Comparison of ENCODE assay signal across 18 cellular contexts in genomic region chr1:244011796-244012195, GRCh38. TPM values are rescaled to one million over a fixed set of nuclear protein-coding genes. Genes with fewer than 3 reads are reported as not detected.
DNase-seq lines count a peak whose midpoint lies in the region; ATAC-seq lines count a peak whose summit lies in the region.
"Had no signal": no experiment of that assay in that cellular context is flagged by ENCODE, and none has a peak within 500 bp of the region (broad histone marks: within the 10 kb centered on the region; RNA-seq: fewer than 3 reads in every experiment).

No MANE protein-coding gene starts in this region.

- H3K9me3 Mint-ChIP-seq in activated CD4-positive, alpha-beta memory T cell treated with anti-CD3 and anti-CD28 coated beads, Interleukin-2, amount 10 ng/mL, durations not matched to agents 7 days and 5 days: no peaks in the 10 kb centered on the region
- H3K9me3 Mint-ChIP-seq: activated CD4-positive, alpha-beta T cell treated with anti-CD3 and anti-CD28 coated beads, Interleukin-2, amount 10 ng/mL, durations not matched to agents 7 days and 5 days; activated naive CD8-positive, alpha-beta T cell treated with anti-CD3 and anti-CD28 coated beads for 36 hours; activated T-helper 17 cell treated with anti-CD3 and anti-CD28 coated beads, Interleukin-2, amount 50 U/mL, for 72 hours; CD4-positive, alpha-beta T cell; natural killer cell treated with Interleukin-12 subunit alpha and Interleukin-12 subunit beta and Interleukin-15 and Interleukin-18, amount 100 ng/mL, for 72 hours; stimulated activated naive B cell treated with anti-CD40 and anti-IgM and Interleukin-4, amounts not matched to agents 10 μg/mL and 1 μg/mL and 100 μg/mL, for 72 hours had no signal

- H3K36me3 Mint-ChIP-seq in activated CD4-positive, alpha-beta memory T cell treated with anti-CD3 and anti-CD28 coated beads, Interleukin-2, amount 10 ng/mL, durations not matched to agents 7 days and 5 days (ENCODE audit: low read depth): no peaks in the 10 kb centered on the region
- H3K36me3 Mint-ChIP-seq: activated naive CD8-positive, alpha-beta T cell treated with anti-CD3 and anti-CD28 coated beads for 36 hours; natural killer cell treated with Interleukin-12 subunit alpha and Interleukin-12 subunit beta and Interleukin-15 and Interleukin-18, amount 100 ng/mL, for 72 hours; stimulated activated naive B cell treated with anti-CD40 and anti-IgM and Interleukin-4, amounts not matched to agents 10 μg/mL and 1 μg/mL and 100 μg/mL, for 72 hours had no signal

- H3K36me3 ChIP-seq in HUES64 (ENCODE audit: insufficient read depth, low read length) (no peaks in the 10 kb centered on the region), iPS-18a (ENCODE audit: control insufficient read depth, low read depth, low read length) (no peaks in the 10 kb centered on the region)

- ATAC-seq in HG03460 (IDR thresholded peaks at IDR 0.05; ENCODE audit: unreplicated experiment): no peak
- ATAC-seq: activated T-helper 17 cell treated with anti-CD3 and anti-CD28 coated beads, Interleukin-2, amount 50 U/mL, for 72 hours; body of pancreas; natural killer cell treated with Interleukin-12 subunit alpha and Interleukin-12 subunit beta and Interleukin-15 and Interleukin-18, amount 100 ng/mL, for 72 hours; stimulated activated naive B cell treated with anti-CD40 and anti-IgM and Interleukin-4, amounts not matched to agents 10 μg/mL and 1 μg/mL and 100 μg/mL, for 72 hours had no signal

- CTCF ChIA-PET in activated CD4-positive, alpha-beta memory T cell treated with anti-CD3 and anti-CD28 coated beads, Interleukin-2, amount 10 ng/mL, durations not matched to agents 7 days and 5 days (lab: Charles Lee): no interaction called here

- H3K9me3 ChIP-seq in HUES64 (ENCODE audit: insufficient read depth, low read depth, low read length): no peaks in the 10 kb centered on the region
- no peaks in the 10 kb centered on the region for H3K9me3 ChIP-seq in iPS-18a (ENCODE audit: control insufficient read depth, low read depth, low read length)
- H3K9me3 ChIP-seq: body of pancreas had no signal

- H3K27ac ChIP-seq in HUES64 (ENCODE audit: low read depth, low read length): no peak overlapping the region; the same call in 1 of the 2 replicates
- H3K27ac ChIP-seq in iPS-18a (ENCODE audit: low read length): no peak overlapping the region
- H3K27ac ChIP-seq: body of pancreas, SK-N-MC had no signal

- no peaks in the 10 kb centered on the region for H3K4me1 Mint-ChIP-seq in activated CD4-positive, alpha-beta memory T cell treated with anti-CD3 and anti-CD28 coated beads, Interleukin-2, amount 10 ng/mL, durations not matched to agents 7 days and 5 days
- H3K4me1 Mint-ChIP-seq: activated CD4-positive, alpha-beta T cell treated with anti-CD3 and anti-CD28 coated beads, Interleukin-2, amount 10 ng/mL, durations not matched to agents 7 days and 5 days; activated T-helper 17 cell treated with anti-CD3 and anti-CD28 coated beads, Interleukin-2, amount 50 U/mL, for 72 hours had no signal

- no peak overlapping the region for H3K4me3 Mint-ChIP-seq in activated CD4-positive, alpha-beta memory T cell treated with anti-CD3 and anti-CD28 coated beads, Interleukin-2, amount 10 ng/mL, durations not matched to agents 7 days and 5 days
- H3K4me3 Mint-ChIP-seq: activated CD4-positive, alpha-beta T cell treated with anti-CD3 and anti-CD28 coated beads, Interleukin-2, amount 10 ng/mL, durations not matched to agents 7 days and 5 days; activated naive CD8-positive, alpha-beta T cell treated with anti-CD3 and anti-CD28 coated beads for 36 hours; activated T-helper 17 cell treated with anti-CD3 and anti-CD28 coated beads, Interleukin-2, amount 50 U/mL, for 72 hours; CD4-positive, alpha-beta T cell; natural killer cell treated with Interleukin-12 subunit alpha and Interleukin-12 subunit beta and Interleukin-15 and Interleukin-18, amount 100 ng/mL, for 72 hours; stimulated activated naive B cell treated with anti-CD40 and anti-IgM and Interleukin-4, amounts not matched to agents 10 μg/mL and 1 μg/mL and 100 μg/mL, for 72 hours had no signal

- H3K4me3 ChIP-seq in HUES64 (ENCODE audit: low read length) (peak overlapping the region; percentile 9; the same call in 1 of the 2 replicates), iPS-18a (ENCODE audit: low read length) (peak overlapping the region; percentile 19)
- H3K4me3 ChIP-seq: body of pancreas, SK-N-MC had no signal

- H3K27ac Mint-ChIP-seq in activated CD4-positive, alpha-beta memory T cell treated with anti-CD3 and anti-CD28 coated beads, Interleukin-2, amount 10 ng/mL, durations not matched to agents 7 days and 5 days: no peak overlapping the region
- H3K27ac Mint-ChIP-seq: activated CD4-positive, alpha-beta T cell treated with anti-CD3 and anti-CD28 coated beads, Interleukin-2, amount 10 ng/mL, durations not matched to agents 7 days and 5 days; activated naive CD8-positive, alpha-beta T cell treated with anti-CD3 and anti-CD28 coated beads for 36 hours; activated T-helper 17 cell treated with anti-CD3 and anti-CD28 coated beads, Interleukin-2, amount 50 U/mL, for 72 hours; CD4-positive, alpha-beta T cell; natural killer cell treated with Interleukin-12 subunit alpha and Interleukin-12 subunit beta and Interleukin-15 and Interleukin-18, amount 100 ng/mL, for 72 hours; progenitor cell of endocrine pancreas; stimulated activated naive B cell treated with anti-CD40 and anti-IgM and Interleukin-4, amounts not matched to agents 10 μg/mL and 1 μg/mL and 100 μg/mL, for 72 hours had no signal

- DNase-seq in astrocyte of the hippocampus (ENCODE audit: low read depth, low spot score): peak; percentile 55
- DNase-seq in pons (ENCODE audit: low spot score): peak; percentile 37
- no peak for DNase-seq in activated CD4-positive, alpha-beta memory T cell treated with anti-CD3 and anti-CD28 coated beads, Interleukin-2, amount 10 ng/mL, durations not matched to agents 7 days and 5 days
- no peak for DNase-seq in activated effector memory CD4-positive, alpha-beta T cell treated with anti-CD3 and anti-CD28 coated beads, Interleukin-2, amount 50 U/mL, for 16 hours
- no peak for DNase-seq in stimulated activated naive CD4-positive, alpha-beta T cell (lab: John Stamatoyannopoulos, UW)
- DNase-seq: activated CD4-positive, alpha-beta T cell treated with anti-CD3 and anti-CD28 coated beads, Interleukin-2, amount 10 ng/mL, durations not matched to agents 7 days and 5 days; activated naive CD8-positive, alpha-beta T cell treated with anti-CD3 and anti-CD28 coated beads for 36 hours; body of pancreas; CD4-positive, alpha-beta T cell; DMS53; stimulated activated naive B cell treated with anti-CD40 and anti-IgM and Interleukin-4, amounts not matched to agents 10 μg/mL and 1 μg/mL and 100 μg/mL, for 72 hours had no signal

- 19% methylated on average over 6 of the region's 6 CpGs for WGBS in HUES64

- H3K4me1 ChIP-seq in HUES64 (ENCODE audit: insufficient read depth, low read length) (peaks cover 23% of the 10 kb centered on the region), iPS-18a (ENCODE audit: control insufficient read depth, low read depth, low read length) (peaks cover 21% of the 10 kb centered on the region)
- H3K4me1 ChIP-seq: body of pancreas had no signal

- POLR2A ChIA-PET in activated CD4-positive, alpha-beta memory T cell treated with anti-CD3 and anti-CD28 coated beads, Interleukin-2, amount 10 ng/mL, durations not matched to agents 7 days and 5 days (lab: Charles Lee): no interaction called here

- peaks cover 8% of the 10 kb centered on the region for H3K27me3 Mint-ChIP-seq in activated CD4-positive, alpha-beta memory T cell treated with anti-CD3 and anti-CD28 coated beads, Interleukin-2, amount 10 ng/mL, durations not matched to agents 7 days and 5 days
- H3K27me3 Mint-ChIP-seq: activated naive CD8-positive, alpha-beta T cell treated with anti-CD3 and anti-CD28 coated beads for 36 hours; CD4-positive, alpha-beta T cell; stimulated activated naive B cell treated with anti-CD40 and anti-IgM and Interleukin-4, amounts not matched to agents 10 μg/mL and 1 μg/mL and 100 μg/mL, for 72 hours had no signal

- H3K9ac ChIP-seq in HUES64 (ENCODE audit: low read depth, low read length) (no peak overlapping the region), iPS-18a (ENCODE audit: low read length) (no peak overlapping the region)

- H3K27me3 ChIP-seq in HUES64 (ENCODE audit: insufficient read depth, low read length): no peaks in the 10 kb centered on the region
- no peaks in the 10 kb centered on the region for H3K27me3 ChIP-seq in iPS-18a (ENCODE audit: control insufficient read depth, insufficient read depth, low read length)
- H3K27me3 ChIP-seq: body of pancreas had no signal

RNA-seq across cellular contexts. Expression of gene ZBTB18, which starts 39.3 kb away (rescaled TPM):
- polyA plus RNA-seq in HUES64 (2013, experiment 1 of 2): 7.8 TPM
- 10.8 TPM for polyA plus RNA-seq in HUES64 (2013, experiment 2 of 2)
- total RNA-seq in activated CD4-positive, alpha-beta memory T cell treated with anti-CD3 and anti-CD28 coated beads, Interleukin-2, amount 10 ng/mL, durations not matched to agents 7 days and 5 days: 10 to 100 TPM in 1 of 2 experiments, 1 to 10 TPM in 1; 9.6 to 10.2 TPM

Comparison
In these comparisons a context has a peak if more than half of its experiments do, and no peak if none do; other contexts are left out.
1. DNase-seq: peak in astrocyte of the hippocampus (single experiment) and pons (single experiment); none in activated CD4-positive, alpha-beta memory T cell treated with anti-CD3 and anti-CD28 coated beads, Interleukin-2, amount 10 ng/mL, durations not matched to agents 7 days and 5 days (single experiment), activated effector memory CD4-positive, alpha-beta T cell treated with anti-CD3 and anti-CD28 coated beads, Interleukin-2, amount 50 U/mL, for 16 hours (single experiment) and stimulated activated naive CD4-positive, alpha-beta T cell (0 of 6).